Comparison of ENCODE assay signal across 20 cellular contexts in the genomic region with DNA sequence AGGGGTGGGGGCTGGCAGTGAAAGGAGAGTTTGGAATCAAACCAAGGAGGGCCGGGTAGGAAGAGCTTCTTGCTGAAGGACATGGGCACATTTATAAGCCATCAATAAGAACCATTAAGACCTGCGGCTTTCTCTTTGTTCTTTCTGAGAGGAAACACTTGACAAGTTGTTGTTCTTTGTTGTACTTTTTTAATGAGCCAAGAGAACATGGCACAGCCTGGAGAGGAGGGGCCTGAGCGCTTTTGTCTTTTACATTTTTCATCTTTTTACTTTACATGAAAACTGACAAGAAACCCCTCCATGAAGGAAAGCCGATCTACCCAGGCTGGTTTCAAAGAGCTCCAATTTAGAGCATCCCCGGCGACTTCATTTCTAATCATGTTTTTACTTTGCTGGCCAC.
DNase-seq lines count a peak whose midpoint lies in the region; ATAC-seq and TF ChIP-seq lines count a peak whose summit lies in the region.
"Had no signal": no experiment of that assay in that cellular context is flagged by ENCODE, and none has a peak within 500 bp of the region (broad histone marks: within the 10 kb centered on the region; RNA-seq: fewer than 3 reads in every experiment).

No MANE protein-coding gene starts in this region.

- no peak overlapping the region for H3K4me3 Mint-ChIP-seq in naive thymus-derived CD8-positive, alpha-beta T cell

- no peak for ATAC-seq in naive thymus-derived CD8-positive, alpha-beta T cell
- ATAC-seq in HG02759 (IDR thresholded peaks at IDR 0.05; ENCODE audit: unreplicated experiment) (no peak), HG03280 (IDR thresholded peaks at IDR 0.05; ENCODE audit: unreplicated experiment) (no peak), HG02798 (IDR thresholded peaks at IDR 0.05; ENCODE audit: poor library complexity, unreplicated experiment) (no peak), heart right ventricle (no peak)
- ATAC-seq: gastroesophageal sphincter, left colon, sciatic nerve, upper lobe of right lung had no signal

- peak overlapping the region in 6 of 11 experiments; percentile 8 to 50 (median 39); a peak in 10 of 22 replicates for H3K4me2 ChIP-seq in BLaER1 treated with 17β-estradiol and CSF1 and Interleukin-3, amounts not matched to agents 10 nM and 100 nM

- H3K27me3 Mint-ChIP-seq in naive thymus-derived CD8-positive, alpha-beta T cell = peaks cover 4 to 21% (median 8%) of the 10 kb centered on the region in 5 donors

- peaks cover 37 to 49% (median 44%) of the 10 kb centered on the region in 10 experiments for H3K4me1 ChIP-seq in BLaER1 treated with 17β-estradiol and CSF1 and Interleukin-3, amounts not matched to agents 10 nM and 100 nM
- peaks cover 16 to 73% (median 41%) of the 10 kb centered on the region in 9 donors for H3K4me1 ChIP-seq in heart right ventricle

- peaks cover 0 to 16% (median 7%) of the 10 kb centered on the region in 9 donors for H3K9me3 Mint-ChIP-seq in naive thymus-derived CD8-positive, alpha-beta T cell

- H3K9me3 ChIP-seq in BLaER1 treated with 17β-estradiol and CSF1 and Interleukin-3, amounts not matched to agents 10 nM and 100 nM (replicated peaks in 1 of 11) = peaks cover 15 to 30% (median 25%) of the 10 kb centered on the region in 11 experiments
- H3K9me3 ChIP-seq in heart right ventricle = peaks cover 0 to 9% (median 0%) of the 10 kb centered on the region in 11 donors
- H3K9me3 ChIP-seq: Caco-2, gastroesophageal sphincter, ovary, upper lobe of right lung had no signal

- DNase-seq in DMS79 (lab: John Stamatoyannopoulos, UW) (peak; percentile 79), coronary artery (ENCODE audit: low spot score) (no peak), heart right ventricle (no peak)
- DNase-seq in naive thymus-derived CD8-positive, alpha-beta T cell = no peak
- DNase-seq: Caco-2; Kasumi-1; left colon; NCI-H1048; NCI-H2029 treated with DMSO at 0.1 percent for 48 hours; NCI-H510A; NK-92 treated with Interleukin-12 subunit alpha and Interleukin-12 subunit beta, amount 100 ng/mL, for 24 hours; stimulated activated naive CD4-positive, alpha-beta T cell; upper lobe of right lung had no signal

- H3K27ac Mint-ChIP-seq in naive thymus-derived CD8-positive, alpha-beta T cell = peak overlapping the region; percentile 43 to 82 (median 68)

- H3K27me3 ChIP-seq in BLaER1 treated with 17β-estradiol and CSF1 and Interleukin-3, amounts not matched to agents 10 nM and 100 nM = peaks cover 18 to 49% (median 35%) of the 10 kb centered on the region in 11 experiments; a peak in 21 of 22 replicates
- H3K27me3 ChIP-seq in heart right ventricle = peaks cover 0 to 28% (median under 1%) of the 10 kb centered on the region in 7 donors
- H3K27me3 ChIP-seq: ovary, upper lobe of right lung had no signal

- H3K9ac ChIP-seq in BLaER1 treated with 17β-estradiol and CSF1 and Interleukin-3, amounts not matched to agents 10 nM and 100 nM = no peak overlapping the region

- no peak overlapping the region for H3K4me3 ChIP-seq in BLaER1 treated with 17β-estradiol and CSF1 and Interleukin-3, amounts not matched to agents 10 nM and 100 nM
- H3K4me3 ChIP-seq in coronary artery = no peak overlapping the region
- H3K4me3 ChIP-seq in heart right ventricle = no peak overlapping the region
- H3K4me3 ChIP-seq: gastroesophageal sphincter, ovary, upper lobe of right lung had no signal

- 50 to 52% methylated on average over 6 of the region's 6 CpGs for WGBS in heart right ventricle, 2 donors

- peaks cover 0 to 7% (median 0%) of the 10 kb centered on the region in 11 experiments; a peak in 4 of 22 replicates for H4K20me1 ChIP-seq in BLaER1 treated with 17β-estradiol and CSF1 and Interleukin-3, amounts not matched to agents 10 nM and 100 nM

- peaks cover 8 to 23% (median 11%) of the 10 kb centered on the region in 4 donors for H3K4me1 Mint-ChIP-seq in naive thymus-derived CD8-positive, alpha-beta T cell

- H3K36me3 Mint-ChIP-seq in naive thymus-derived CD8-positive, alpha-beta T cell = no peaks in the 10 kb centered on the region

- POLR2A ChIA-PET in naive thymus-derived CD8-positive, alpha-beta T cell (lab: Charles Lee) = no interaction called here

- TF ChIP-seq CTCF in coronary artery (IDR thresholded peaks at IDR 0.05) (no peak), heart right ventricle (IDR thresholded peaks at IDR 0.05) (no peak)

- peak overlapping the region in 3 of 11 experiments; percentile 32 to 58 (median 56); a peak in 6 of 22 replicates for H3K27ac ChIP-seq in BLaER1 treated with 17β-estradiol and CSF1 and Interleukin-3, amounts not matched to agents 10 nM and 100 nM
- H3K27ac ChIP-seq in coronary artery (peak overlapping the region; percentile 96 to 100), heart right ventricle (no peak overlapping the region)

- intact Hi-C loops in heart right ventricle (cut with DNase I) = loop anchor here in 1 of 10 donors (2.0 kb wide), 1 partner anchor 35 kb away; no protein-coding TSS in a partner anchor

- no peaks in the 10 kb centered on the region for H3K36me3 ChIP-seq in BLaER1 treated with 17β-estradiol and CSF1 and Interleukin-3, amounts not matched to agents 10 nM and 100 nM
- no peaks in the 10 kb centered on the region for H3K36me3 ChIP-seq in heart right ventricle
- H3K36me3 ChIP-seq: gastroesophageal sphincter, ovary, upper lobe of right lung had no signal

Comparison
In these comparisons a context has a peak if more than half of its experiments do, and no peak if none do; other contexts are left out.
1. H3K27ac ChIP-seq: peak in coronary artery (2 of 2); none in heart right ventricle (0 of 10).